11 cellular contexts compared by ENCODE assay signal in the genomic region with DNA sequence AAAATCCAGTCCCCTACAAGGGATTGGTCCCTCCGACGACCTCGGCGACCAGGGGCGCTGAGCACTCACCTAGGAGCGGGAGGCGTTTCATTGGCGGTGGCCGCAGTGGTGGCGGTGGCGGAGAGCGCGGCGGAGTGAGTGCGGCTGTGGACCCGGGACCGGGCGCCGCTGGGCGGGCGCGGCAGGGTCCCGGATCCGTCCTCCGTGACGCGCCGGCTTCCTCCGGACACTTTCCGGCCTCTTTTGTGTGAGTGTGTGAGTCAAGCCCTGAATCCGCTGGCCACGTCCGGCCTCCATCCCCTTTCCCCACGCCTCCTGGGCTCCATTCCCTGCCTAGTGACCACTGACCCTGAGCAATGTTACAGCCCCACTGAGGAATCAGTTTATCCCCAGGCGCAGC. TPM values are rescaled to one million over a fixed set of nuclear protein-coding genes. Genes with fewer than 3 reads are reported as not detected.
DNase-seq lines count a peak whose midpoint lies in the region; ATAC-seq and TF ChIP-seq lines count a peak whose summit lies in the region.
"Had no signal": no experiment of that assay in that cellular context is flagged by ENCODE, and none has a peak within 500 bp of the region (broad histone marks: within the 10 kb centered on the region; RNA-seq: fewer than 3 reads in every experiment).

A gene (minus strand): TSS at position 167 of the 400 bp plus-strand sequence. CDS start 76 bp downstream, at position 91.

- no peaks in the 10 kb centered on the region for H3K36me3 ChIP-seq in HUES6 (ENCODE audit: control insufficient read depth, insufficient read depth, low read length)
- H3K36me3 ChIP-seq in fibroblast of lung (ENCODE audit: control insufficient read depth, insufficient read depth, low read length), result no peaks in the 10 kb centered on the region
- H3K36me3 ChIP-seq in lung (ENCODE audit: control insufficient read depth in 2 of 2, insufficient read depth in 2 of 2, low read length in 2 of 2), result no peaks in the 10 kb centered on the region
- no peaks in the 10 kb centered on the region for H3K36me3 ChIP-seq in subcutaneous abdominal adipose tissue (ENCODE audit: control insufficient read depth in 5 of 5, insufficient read depth in 5 of 5, low read length in 5 of 5)

- 14 to 16% methylated on average over 27 to 35 of the region's 35 CpGs for WGBS in lung, 2 donors

- peak within 1 kb of the TSS; percentile 78 for H3K4me2 ChIP-seq in fibroblast of lung (ENCODE audit: extremely low read depth, insufficient read depth, low read length)

- peak within 1 kb of the TSS; percentile 81 for H2AFZ ChIP-seq in fibroblast of lung (ENCODE audit: low read length)

- H3K9ac ChIP-seq in HUES6 (ENCODE audit: low read length), result peak within 1 kb of the TSS; percentile 45
- peak within 1 kb of the TSS; percentile 53 for H3K9ac ChIP-seq in fibroblast of lung (ENCODE audit: insufficient read depth, low read length)
- peak within 1 kb of the TSS in 4 of 5 donors; percentile 13 to 74 (median 68) for H3K9ac ChIP-seq in subcutaneous abdominal adipose tissue (ENCODE audit: low read length in 5 of 5)

- H4K20me1 ChIP-seq in fibroblast of lung (ENCODE audit: control insufficient read depth, extremely low read depth, insufficient read depth, low read length), result no peaks in the 10 kb centered on the region

- no peaks in the 10 kb centered on the region for H3K4me1 ChIP-seq in HUES6 (ENCODE audit: control insufficient read depth, insufficient read depth, low read length)
- no peaks in the 10 kb centered on the region for H3K4me1 ChIP-seq in fibroblast of lung (ENCODE audit: control insufficient read depth, extremely low read depth, insufficient read depth, low read length)
- peaks cover 0 to 1% of the 10 kb centered on the region in 2 donors for H3K4me1 ChIP-seq in lung (ENCODE audit: control insufficient read depth in 2 of 2, insufficient read depth in 2 of 2, low read length in 2 of 2)
- H3K4me1 ChIP-seq in subcutaneous abdominal adipose tissue (ENCODE audit: control insufficient read depth in 5 of 5, insufficient read depth in 5 of 5, low read length in 5 of 5), result peaks cover 0 to 6% (median 5%) of the 10 kb centered on the region in 5 donors

- no peaks in the 10 kb centered on the region for H3K79me2 ChIP-seq in fibroblast of lung (ENCODE audit: control insufficient read depth, insufficient read depth, low read length)

- peak; percentile 53 for ATAC-seq in lung (ENCODE audit: insufficient read depth, low FRiP score)
- no peak for ATAC-seq in GM18867 (IDR thresholded peaks at IDR 0.05; ENCODE audit: unreplicated experiment)
- ATAC-seq: HCT116 had no signal

- H3K27me3 ChIP-seq in HUES6 (ENCODE audit: control insufficient read depth, insufficient read depth, low read length) (peaks cover 13% of the 10 kb centered on the region), fibroblast of lung (ENCODE audit: control insufficient read depth, insufficient read depth, low read length) (no peaks in the 10 kb centered on the region), lung (ENCODE audit: control insufficient read depth, insufficient read depth) (no peaks in the 10 kb centered on the region), subcutaneous abdominal adipose tissue (ENCODE audit: control insufficient read depth in 5 of 5, insufficient read depth in 4 of 5, low read length in 5 of 5) (peaks cover 0 to 9% (median 6%) of the 10 kb centered on the region in 5 donors)

- peak; percentile 57 to 79 for DNase-seq in fibroblast of lung (ENCODE audit: low read depth in 2 of 2)
- DNase-seq in lung (ENCODE audit: low spot score), result no peak
- no peak for DNase-seq in substantia nigra (lab: John Stamatoyannopoulos, UW)
- DNase-seq in NCI-H1694 treated with DMSO at 0.1 percent for 48 hours (lab: John Stamatoyannopoulos, UW), result no peak
- no peak for DNase-seq in NCI-H510A treated with DMSO at 0.1 percent for 48 hours (lab: John Stamatoyannopoulos, UW)
- DNase-seq: activated effector memory CD4-positive, alpha-beta T cell treated with Interleukin-2 at 50 U/mL for 16 hours had no signal

- no peak within 1 kb of the TSS for H3K27ac ChIP-seq in HUES6 (ENCODE audit: low read depth, low read length)
- peak within 1 kb of the TSS; percentile 38 for H3K27ac ChIP-seq in fibroblast of lung (ENCODE audit: insufficient read depth, low read length)
- peak within 1 kb of the TSS; percentile 74 to 91 for H3K27ac ChIP-seq in lung (ENCODE audit: low read depth in 1 of 2, low read length in 1 of 2)
- H3K27ac ChIP-seq in subcutaneous abdominal adipose tissue (ENCODE audit: low read depth, low read length), result peak within 1 kb of the TSS; percentile 82
- no peak within 1 kb of the TSS for H3K27ac ChIP-seq in substantia nigra (ENCODE audit: low read depth, low read length, poor library complexity, severe bottlenecking)

- H3K4me3 ChIP-seq in HUES6 (ENCODE audit: low read depth, low read length) (peak within 1 kb of the TSS; percentile 82), fibroblast of lung (replicated peaks in 1 of 4; ENCODE audit: control extremely low read depth in 1 of 4, insufficient read depth in 1 of 4, low read depth in 3 of 4, low read length in 4 of 4) (peak within 1 kb of the TSS; percentile 51 to 67 (median 58)), lung (peak within 1 kb of the TSS; percentile 39), subcutaneous abdominal adipose tissue (ENCODE audit: low read depth in 1 of 5, low read length in 5 of 5) (peak within 1 kb of the TSS; percentile 55 to 71 (median 60))

- TF ChIP-seq CTCF in fibroblast of lung (conservative IDR thresholded peaks at IDR 0.05 in 1 of 2, IDR thresholded peaks at IDR 0.05 in 1 of 2; ENCODE audit: low read depth in 1 of 2, low read length in 2 of 2) (no peak), lung (IDR thresholded peaks at IDR 0.05; ENCODE audit: control extremely low read depth, extremely low read depth) (no peak)

- H3K9me3 ChIP-seq in HUES6 (ENCODE audit: control insufficient read depth, insufficient read depth, low read depth, low read length) (no peaks in the 10 kb centered on the region), fibroblast of lung (ENCODE audit: control insufficient read depth, insufficient read depth, low read depth, low read length) (no peaks in the 10 kb centered on the region), lung (ENCODE audit: control insufficient read depth in 2 of 2, insufficient read depth in 1 of 2, low read length in 1 of 2) (peaks cover 0 to 2% of the 10 kb centered on the region in 2 donors), subcutaneous abdominal adipose tissue (ENCODE audit: control insufficient read depth in 5 of 5, low read length in 5 of 5) (no peaks in the 10 kb centered on the region)

RNA-seq across cellular contexts. Expression of the gene that starts here (rescaled TPM):
- total RNA-seq in fibroblast of lung (3.1 and 5.0 TPM in 2 replicates), lung (10 to 100 TPM in 1 of 2 donors, 1 to 10 TPM in 1; 9.6 to 16.1 TPM)
- polyA plus RNA-seq in fibroblast of lung (3.8 and 12.0 TPM in 2 replicates), lung (10 to 100 TPM in 1 of 2 donors, 1 to 10 TPM in 1; 7.3 to 19.3 TPM)
- 1.8 and 7.7 TPM in 2 replicates for polyA plus RNA-seq in fibroblast of lung (2012)
- 0.47 and 4.4 TPM in 2 replicates for polyA minus RNA-seq in fibroblast of lung (ENCODE audit: low replicate concordance)
- total RNA-seq: M059J had no signal

Comparison
In these comparisons a context has a peak if more than half of its experiments do, and no peak if none do; other contexts are left out.
1. H3K27ac ChIP-seq: peak in fibroblast of lung (single experiment), lung (2 of 2) and subcutaneous abdominal adipose tissue (single experiment); none in HUES6 (single experiment) and substantia nigra (single experiment).
2. DNase-seq: peak in fibroblast of lung (2 of 2); none in lung (single experiment), substantia nigra (0 of 49), NCI-H1694 treated with DMSO at 0.1 percent for 48 hours (single experiment) and NCI-H510A treated with DMSO at 0.1 percent for 48 hours (single experiment).
3. Peak in every context shown above with its lines, with median percentiles within 50 percentile points of each other: H3K4me3 ChIP-seq and H3K9ac ChIP-seq.